17 cellular contexts compared by ENCODE assay signal in the genomic region with DNA sequence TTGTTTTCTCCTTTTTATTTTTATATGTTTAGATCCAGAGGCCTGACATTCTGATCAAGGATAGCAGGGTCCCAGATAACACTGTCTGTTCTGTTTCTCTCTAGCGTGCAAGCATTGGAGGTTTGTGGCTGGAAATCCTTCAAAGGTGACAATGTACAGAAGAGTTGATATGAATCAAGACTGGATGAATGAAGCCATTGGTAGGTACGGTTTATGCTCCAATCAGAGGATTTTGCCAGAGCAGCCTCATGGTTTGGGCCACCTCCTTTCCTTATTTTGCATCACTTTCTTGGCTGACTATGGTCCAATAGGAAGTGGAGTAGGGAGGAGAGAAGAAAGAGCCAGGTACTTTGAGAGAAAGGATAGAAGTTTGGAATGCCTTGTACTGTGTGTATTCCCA.
"Had no signal": no experiment of that assay in that cellular context is flagged by ENCODE, and none has a peak within 500 bp of the region (broad histone marks: within the 10 kb centered on the region; RNA-seq: fewer than 3 reads in every experiment).

No MANE protein-coding gene starts in this region.

- H3K36me3 ChIP-seq: ascending aorta, cardiac muscle cell, gastroesophageal sphincter, pancreas had no signal

- H3K4me3 ChIP-seq: ascending aorta, cardiac muscle cell, dorsolateral prefrontal cortex, gastroesophageal sphincter, pancreas had no signal

- H3K4me3 Mint-ChIP-seq: activated T-cell treated with anti-CD3 and anti-CD28 coated beads, Interleukin-2, amount 50 U/mL, for 72 hours; endodermal cell; immature natural killer cell; naive thymus-derived CD8-positive, alpha-beta T cell; stimulated activated naive CD8-positive, alpha-beta T cell treated with anti-CD3 and anti-CD28 coated beads, Interleukin-15, Interleukin-2, amounts not matched to agents 100 ng/mL and 50 ng/mL, for 24 hours had no signal

- H3K9me3 ChIP-seq: ascending aorta, gastroesophageal sphincter, pancreas had no signal

- H3K27ac Mint-ChIP-seq: activated T-cell treated with anti-CD3 and anti-CD28 coated beads, Interleukin-2, amount 50 U/mL, for 72 hours; immature natural killer cell; naive thymus-derived CD8-positive, alpha-beta T cell; stimulated activated naive CD8-positive, alpha-beta T cell treated with anti-CD3 and anti-CD28 coated beads, Interleukin-15, Interleukin-2, amounts not matched to agents 100 ng/mL and 50 ng/mL, for 24 hours had no signal

- H3K9me3 Mint-ChIP-seq: endodermal cell had no signal

- H3K27me3 ChIP-seq: ascending aorta, cardiac muscle cell, dorsolateral prefrontal cortex, gastroesophageal sphincter had no signal

- DNase-seq: activated CD4-positive, alpha-beta T cell treated with anti-CD3 and anti-CD28 coated beads, Interleukin-2, amount 50 U/mL, for 4 hours; activated effector memory CD4-positive, alpha-beta T cell treated with anti-CD3 and anti-CD28 coated beads, Interleukin-2, amount 50 U/mL, for 16 hours; activated naive CD4-positive, alpha-beta T cell treated with anti-CD3 and anti-CD28 coated beads, Interleukin-2, amount 50 U/mL, for 16 hours; activated T-cell treated with anti-CD3 and anti-CD28 coated beads, Interleukin-2, amount 50 U/mL, for 72 hours; dorsolateral prefrontal cortex; endodermal cell; immature natural killer cell; naive thymus-derived CD8-positive, alpha-beta T cell; pancreas; stimulated activated CD4-positive, alpha-beta T cell treated with anti-CD3 and anti-CD28 coated beads, Interleukin-12 subunit alpha, Interleukin-12 subunit beta, amount 100 ng/mL, for 4 hours; stimulated activated CD4-positive, alpha-beta T cell treated with anti-CD3 and anti-CD28 coated beads, Interleukin-1b, Interleukin-23, amount 100 ng/mL, for 48 hours; SW 1271; trophoblast cell had no signal

- H3K36me3 Mint-ChIP-seq: immature natural killer cell; naive thymus-derived CD8-positive, alpha-beta T cell had no signal

- ATAC-seq: activated T-cell treated with anti-CD3 and anti-CD28 coated beads, Interleukin-2, amount 50 U/mL, for 72 hours; gastroesophageal sphincter; naive thymus-derived CD8-positive, alpha-beta T cell had no signal

- FAIRE-seq: pancreas had no signal

- H3K4me1 Mint-ChIP-seq: endodermal cell; immature natural killer cell; naive thymus-derived CD8-positive, alpha-beta T cell had no signal

- H3K27ac ChIP-seq: cardiac muscle cell had no signal

- H3K27me3 Mint-ChIP-seq: stimulated activated naive CD8-positive, alpha-beta T cell treated with anti-CD3 and anti-CD28 coated beads, Interleukin-15, Interleukin-2, amounts not matched to agents 100 ng/mL and 50 ng/mL, for 24 hours had no signal
